Comparison of ENCODE assay signal across 9 cellular contexts in the genomic region with DNA sequence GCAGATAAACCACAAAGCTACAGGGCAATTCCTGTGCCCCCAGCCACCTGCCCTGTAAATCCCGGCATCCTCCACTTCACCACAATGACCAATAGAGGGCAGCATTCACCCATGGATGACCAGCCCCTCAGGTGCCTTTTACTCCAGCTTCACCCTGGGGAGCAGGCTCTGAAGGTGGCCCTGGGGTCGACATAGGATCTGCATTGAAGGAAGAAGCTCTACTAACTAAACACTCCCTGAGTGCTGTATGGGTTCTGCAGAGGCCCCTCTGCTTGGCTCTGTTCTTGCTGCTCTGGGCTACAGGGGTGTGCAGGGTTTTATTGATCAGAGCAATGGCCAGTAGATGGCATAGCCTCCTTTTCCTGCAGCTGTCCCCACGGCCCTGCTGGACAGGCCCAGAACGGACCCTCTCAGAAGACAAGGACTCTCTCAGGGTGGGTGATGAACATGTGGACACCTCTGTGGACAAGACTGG. TPM values are rescaled to one million over a fixed set of nuclear protein-coding genes. Genes with fewer than 3 reads are reported as not detected.
DNase-seq lines count a peak whose midpoint lies in the region; ATAC-seq, FAIRE-seq and TF ChIP-seq lines count a peak whose summit lies in the region.
"Had no signal": no experiment of that assay in that cellular context is flagged by ENCODE, and none has a peak within 500 bp of the region (broad histone marks: within the 10 kb centered on the region; RNA-seq: fewer than 3 reads in every experiment).

No MANE protein-coding gene starts in this region.

- H3K27ac Mint-ChIP-seq in naive thymus-derived CD4-positive, alpha-beta T cell: no peak overlapping the region

- H3K9me3 ChIP-seq in WERI-Rb-1 (ENCODE audit: severe bottlenecking): no peaks in the 10 kb centered on the region
- no peaks in the 10 kb centered on the region for H3K9me3 ChIP-seq in esophagus muscularis mucosa
- H3K9me3 ChIP-seq in naive thymus-derived CD4-positive, alpha-beta T cell (ENCODE audit: control insufficient read depth in 2 of 3, low read length in 3 of 3): no peaks in the 10 kb centered on the region

- CTCF ChIA-PET in naive thymus-derived CD4-positive, alpha-beta T cell (lab: Charles Lee): no interaction called here

- H3K27me3 ChIP-seq in WERI-Rb-1 (ENCODE audit: insufficient read depth, low read depth, severe bottlenecking): no peaks in the 10 kb centered on the region
- no peaks in the 10 kb centered on the region for H3K27me3 ChIP-seq in esophagus muscularis mucosa
- H3K27me3 ChIP-seq in naive thymus-derived CD4-positive, alpha-beta T cell (ENCODE audit: control insufficient read depth in 2 of 2, insufficient read depth in 2 of 2, low read length in 2 of 2): no peaks in the 10 kb centered on the region

- intact Hi-C loops in esophagus muscularis mucosa (cut with DNase I): loop anchor here (10.0 kb wide), 1 partner anchor 224 kb away; no protein-coding TSS in a partner anchor
- intact Hi-C loops in naive thymus-derived CD4-positive, alpha-beta T cell (cut with micrococcal nuclease): loop anchor here in 1 of 2 donors (5.0 kb wide), 1 partner anchor 1249 kb away; no protein-coding TSS in a partner anchor

- no peaks in the 10 kb centered on the region for H3K27me3 Mint-ChIP-seq in naive thymus-derived CD4-positive, alpha-beta T cell

- H3K4me3 ChIP-seq in WERI-Rb-1 (ENCODE audit: low read depth, low read length) (no peak overlapping the region), esophagus muscularis mucosa (no peak overlapping the region)
- no peak overlapping the region for H3K4me3 ChIP-seq in naive thymus-derived CD4-positive, alpha-beta T cell (ENCODE audit: low read length)

- no peak for TF ChIP-seq POLR2A in esophagus muscularis mucosa (IDR thresholded peaks at IDR 0.05; ENCODE audit: low read depth)

- peaks cover 0 to 3% (median 0%) of the 10 kb centered on the region in 4 donors for H3K4me1 ChIP-seq in esophagus muscularis mucosa
- no peaks in the 10 kb centered on the region for H3K4me1 ChIP-seq in naive thymus-derived CD4-positive, alpha-beta T cell (ENCODE audit: control insufficient read depth in 2 of 2, insufficient read depth in 2 of 2, low read length in 2 of 2)

- DNase-seq in G401 (ENCODE audit: low spot score) (peak; percentile 28), NCI-H1694 treated with DMSO at 0.1 percent for 48 hours (lab: John Stamatoyannopoulos, UW) (peak; percentile 39), WERI-Rb-1 (peak; percentile 69), esophagus muscularis mucosa (ENCODE audit: extremely low spot score) (peak; percentile 90), urothelium cell line (ENCODE audit: low spot score) (peak; percentile 75)
- peak in 6 of 9 donors; percentile 9 to 29 (median 22) for DNase-seq in naive thymus-derived CD4-positive, alpha-beta T cell

- WGBS in esophagus muscularis mucosa: 0% methylated on average over 4 of the region's 4 CpGs

- no peaks in the 10 kb centered on the region for H3K36me3 Mint-ChIP-seq in naive thymus-derived CD4-positive, alpha-beta T cell

- FAIRE-seq in urothelium cell line (lab: Jason Lieb, UNC): no peak
- FAIRE-seq: frontal cortex had no signal

- H3K9me3 Mint-ChIP-seq in naive thymus-derived CD4-positive, alpha-beta T cell: peaks cover 0 to 4% (median 0%) of the 10 kb centered on the region in 11 donors

- ATAC-seq in HG02610 (IDR thresholded peaks at IDR 0.05; ENCODE audit: unreplicated experiment): peak; percentile 45
- peak; percentile 73 for ATAC-seq in naive thymus-derived CD4-positive, alpha-beta T cell

- no peak overlapping the region for H3K4me3 Mint-ChIP-seq in naive thymus-derived CD4-positive, alpha-beta T cell

- H3K4me1 Mint-ChIP-seq in naive thymus-derived CD4-positive, alpha-beta T cell: no peaks in the 10 kb centered on the region

- in situ Hi-C loops in G401 (cut with HindIII; ENCODE audit: low sequenced_read_pairs): no loop called here

- TF ChIP-seq CTCF in 22Rv1 (IDR thresholded peaks at IDR 0.05) (peak; percentile 84), WERI-Rb-1 (IDR thresholded peaks at IDR 0.05; ENCODE audit: low read depth, low read length) (peak; percentile 65), esophagus muscularis mucosa (IDR thresholded peaks at IDR 0.05) (peak; percentile 73 to 88 (median 75))

- no peak overlapping the region for H3K27ac ChIP-seq in 22Rv1
- H3K27ac ChIP-seq in WERI-Rb-1: no peak overlapping the region
- no peak overlapping the region for H3K27ac ChIP-seq in esophagus muscularis mucosa (replicated peaks in 1 of 4)
- no peak overlapping the region for H3K27ac ChIP-seq in naive thymus-derived CD4-positive, alpha-beta T cell (ENCODE audit: low read depth, low read length)

- TF ChIP-seq EP300 in esophagus muscularis mucosa (IDR thresholded peaks at IDR 0.05): no peak

- POLR2A ChIA-PET in naive thymus-derived CD4-positive, alpha-beta T cell (lab: Charles Lee): no interaction called here

- no peaks in the 10 kb centered on the region for H3K36me3 ChIP-seq in WERI-Rb-1
- no peaks in the 10 kb centered on the region for H3K36me3 ChIP-seq in esophagus muscularis mucosa
- no peaks in the 10 kb centered on the region for H3K36me3 ChIP-seq in naive thymus-derived CD4-positive, alpha-beta T cell (ENCODE audit: control insufficient read depth in 2 of 3, insufficient read depth in 3 of 3, low read length in 3 of 3)

RNA-seq across cellular contexts. Expression of a gene that starts 20.3 kb away (rescaled TPM):
- not detected in 2 replicates for total RNA-seq in G401 (2014; rRNA removed; shearing (Covaris generic))
- not detected for total RNA-seq in esophagus muscularis mucosa
- total RNA-seq in naive thymus-derived CD4-positive, alpha-beta T cell: not detected
- polyA plus RNA-seq in naive thymus-derived CD4-positive, alpha-beta T cell: not detected
- total RNA-seq: frontal cortex had no signal

RNA-seq across cellular contexts. Expression of a gene that starts 30.8 kb away (rescaled TPM):
- 26.7 and 56.5 TPM in 2 replicates for total RNA-seq in G401 (2014; rRNA removed; shearing (Covaris generic))
- 1,000 to 10,000 TPM; 1,253 to 2,184 (median 1,709) TPM for total RNA-seq in esophagus muscularis mucosa
- 100 to 1,000 TPM in 1 of 5 experiments, 10 to 100 TPM in 3, 1 to 10 TPM in 1; 1.7 to 520 (median 22.2) TPM for total RNA-seq in naive thymus-derived CD4-positive, alpha-beta T cell
- 1 to 10 TPM; 2.5 to 5.5 TPM for polyA plus RNA-seq in naive thymus-derived CD4-positive, alpha-beta T cell

Comparison
In these comparisons a context has a peak if more than half of its experiments do, and no peak if none do; other contexts are left out.
1. DNase-seq: peak in every context shown above with its lines; median percentile 90 in esophagus muscularis mucosa; 75 in urothelium cell line; 69 in WERI-Rb-1; 39 in NCI-H1694 treated with DMSO at 0.1 percent for 48 hours; 28 in G401; 22 in naive thymus-derived CD4-positive, alpha-beta T cell.